1 cellular context compared by ENCODE assay signal in the genomic region with DNA sequence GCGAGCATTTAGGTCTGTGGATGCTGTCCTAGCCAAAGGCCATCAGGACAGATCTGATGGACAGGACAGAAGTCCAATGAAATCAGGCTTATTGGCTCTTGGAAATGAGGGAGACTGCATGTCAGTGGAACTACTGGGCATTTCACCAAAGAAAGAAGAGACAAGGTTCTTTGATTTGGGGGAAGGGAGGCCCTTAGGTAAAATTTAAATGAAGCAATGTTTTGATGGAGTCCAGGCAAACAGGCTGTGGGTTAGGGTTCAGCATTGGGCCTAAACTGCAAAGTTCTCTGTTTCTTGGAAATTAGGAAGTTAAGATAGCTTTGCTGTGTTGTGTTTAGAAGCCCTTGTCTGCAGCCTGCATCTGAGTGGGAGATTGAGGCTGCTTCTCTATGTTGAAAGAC.
TF ChIP-seq lines count a peak whose summit lies in the region.

No MANE protein-coding gene starts in this region.

TF ChIP-seq in SK-N-SH, 30 proteins besides CTCF, POLR2A, EP300 and RAD21 (continued from another document):
- TF ChIP-seq, protein P1, sequence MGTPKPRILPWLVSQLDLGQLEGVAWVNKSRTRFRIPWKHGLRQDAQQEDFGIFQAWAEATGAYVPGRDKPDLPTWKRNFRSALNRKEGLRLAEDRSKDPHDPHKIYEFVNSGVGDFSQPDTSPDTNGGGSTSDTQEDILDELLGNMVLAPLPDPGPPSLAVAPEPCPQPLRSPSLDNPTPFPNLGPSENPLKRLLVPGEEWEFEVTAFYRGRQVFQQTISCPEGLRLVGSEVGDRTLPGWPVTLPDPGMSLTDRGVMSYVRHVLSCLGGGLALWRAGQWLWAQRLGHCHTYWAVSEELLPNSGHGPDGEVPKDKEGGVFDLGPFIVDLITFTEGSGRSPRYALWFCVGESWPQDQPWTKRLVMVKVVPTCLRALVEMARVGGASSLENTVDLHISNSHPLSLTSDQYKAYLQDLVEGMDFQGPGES (IDR thresholded peaks at IDR 0.05; ENCODE audit: low read depth, low read length): no peak
- TF ChIP-seq SMC3 (IDR thresholded peaks at IDR 0.05; ENCODE audit: low read depth, low read length) (no peak), YY1 (IDR thresholded peaks at IDR 0.05; ENCODE audit: low read depth) (no peak), NFIC (IDR thresholded peaks at IDR 0.05; ENCODE audit: borderline replicate concordance) (no peak), TCF12 (IDR thresholded peaks at IDR 0.05) (no peak)
- TF ChIP-seq, protein P2, sequence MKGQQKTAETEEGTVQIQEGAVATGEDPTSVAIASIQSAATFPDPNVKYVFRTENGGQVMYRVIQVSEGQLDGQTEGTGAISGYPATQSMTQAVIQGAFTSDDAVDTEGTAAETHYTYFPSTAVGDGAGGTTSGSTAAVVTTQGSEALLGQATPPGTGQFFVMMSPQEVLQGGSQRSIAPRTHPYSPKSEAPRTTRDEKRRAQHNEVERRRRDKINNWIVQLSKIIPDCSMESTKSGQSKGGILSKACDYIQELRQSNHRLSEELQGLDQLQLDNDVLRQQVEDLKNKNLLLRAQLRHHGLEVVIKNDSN (IDR thresholded peaks at IDR 0.05; ENCODE audit: borderline replicate concordance, low read depth): no peak
